13 cellular contexts compared by ENCODE assay signal in the genomic region with DNA sequence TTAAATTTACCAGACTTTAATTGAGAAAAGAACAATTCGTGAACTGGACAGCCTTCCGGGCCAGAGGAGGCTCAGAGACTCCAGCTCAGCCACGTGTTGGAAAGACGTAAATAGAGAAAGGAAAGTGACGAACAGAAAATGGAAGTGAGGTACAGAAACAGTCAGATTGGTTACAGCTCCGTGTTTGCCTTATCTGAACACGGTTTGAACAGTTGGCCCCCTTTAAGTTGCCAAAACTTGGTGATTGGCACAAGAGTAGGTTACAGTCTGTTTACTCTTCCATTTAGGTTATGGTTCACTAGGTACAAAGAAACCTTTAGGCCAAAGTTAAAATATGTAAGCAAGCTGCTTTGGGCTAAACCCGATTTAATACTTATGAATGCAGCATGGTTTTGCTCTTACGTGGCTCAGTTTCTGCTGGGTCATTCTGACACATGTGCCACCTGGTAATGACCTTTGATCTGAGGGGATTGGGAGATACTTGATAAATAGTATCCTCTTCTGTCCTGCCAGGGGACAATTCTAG.
DNase-seq lines count a peak whose midpoint lies in the region; ATAC-seq and TF ChIP-seq lines count a peak whose summit lies in the region.
"Had no signal": no experiment of that assay in that cellular context is flagged by ENCODE, and none has a peak within 500 bp of the region (broad histone marks: within the 10 kb centered on the region; RNA-seq: fewer than 3 reads in every experiment).

No MANE protein-coding gene starts in this region.

- H3K4me1 ChIP-seq in right lobe of liver: peaks cover 0 to 6% (median 0%) of the 10 kb centered on the region in 4 donors

- H3K27me3 ChIP-seq in right lobe of liver: no peaks in the 10 kb centered on the region

- H3K9me3 ChIP-seq in right lobe of liver: no peaks in the 10 kb centered on the region

- 38% methylated on average over 9 of the region's 9 CpGs for WGBS in right lobe of liver (ENCODE audit: insufficient coverage, low coverage, low lambda C conversion rate, missing lambda C conversion rate)

- TF ChIP-seq CTCF in right lobe of liver (IDR thresholded peaks at IDR 0.05): no peak

- H3K36me3 ChIP-seq in right lobe of liver: no peaks in the 10 kb centered on the region

- H3K27ac ChIP-seq in right lobe of liver: peak overlapping the region in 2 of 3 donors; percentile 52 to 56
- H3K27ac ChIP-seq: dorsolateral prefrontal cortex, HL-60 had no signal

- ATAC-seq in GM18511 (IDR thresholded peaks at IDR 0.05; ENCODE audit: unreplicated experiment) (peak; percentile 76), GM21723 (IDR thresholded peaks at IDR 0.05; ENCODE audit: unreplicated experiment) (peak; percentile 82), HG03565 (IDR thresholded peaks at IDR 0.05; ENCODE audit: unreplicated experiment) (peak; percentile 72), right lobe of liver (peak; percentile 82 to 85 (median 85))

- TF ChIP-seq POLR2A in right lobe of liver (IDR thresholded peaks at IDR 0.05): no peak

- DNase-seq in right lobe of liver (peak in 1 of 3 donors; percentile 49), GM03348 (ENCODE audit: low spot score) (no peak), NAMALWA (ENCODE audit: low spot score) (no peak), kidney glomerular epithelial cell (lab: John Stamatoyannopoulos, UW) (no peak)
- DNase-seq in activated effector memory CD4-positive, alpha-beta T cell treated with Interleukin-2 at 50 U/mL for 16 hours: no peak
- DNase-seq: CD8-positive, alpha-beta memory T cell; dorsolateral prefrontal cortex; HFFc6; small intestine had no signal

- intact Hi-C loops in right lobe of liver (cut with DNase I): no loop called here

- H3K4me3 ChIP-seq in right lobe of liver: no peak overlapping the region
- H3K4me3 ChIP-seq: dorsolateral prefrontal cortex had no signal
